In the genomic region with DNA sequence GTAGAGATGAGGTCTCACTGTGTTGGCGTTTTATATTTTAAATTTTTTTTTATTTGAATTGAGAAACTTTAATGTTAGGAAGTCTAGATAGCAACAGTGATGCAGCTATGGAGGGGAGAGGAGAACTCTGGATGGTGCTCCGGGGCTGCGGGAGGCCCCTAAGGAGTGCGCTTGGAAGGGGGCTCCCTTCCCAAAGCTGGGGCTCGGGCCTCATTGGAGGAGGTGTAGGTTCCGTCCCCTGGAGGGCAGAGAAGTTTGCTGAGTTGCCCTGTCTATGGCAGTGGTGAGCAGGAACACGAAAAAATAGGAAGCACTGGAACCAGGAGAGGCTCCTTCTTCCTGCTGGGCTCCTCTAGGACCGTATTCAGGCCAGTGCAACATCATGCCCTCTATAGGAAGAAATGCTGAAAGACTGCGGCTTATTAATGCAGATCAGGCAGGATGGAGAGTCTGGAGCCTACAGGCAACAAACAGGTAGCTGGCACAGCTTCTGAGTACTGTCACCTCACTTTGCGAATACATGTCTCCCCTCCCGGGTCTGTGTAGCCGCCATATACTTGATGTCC, we compare ENCODE assay signal across 9 cellular contexts. TPM values are rescaled to one million over a fixed set of nuclear protein-coding genes. Genes with fewer than 3 reads are reported as not detected.
DNase-seq lines count a peak whose midpoint lies in the region; ATAC-seq and TF ChIP-seq lines count a peak whose summit lies in the region.
"Had no signal": no experiment of that assay in that cellular context is flagged by ENCODE, and none has a peak within 500 bp of the region (broad histone marks: within the 10 kb centered on the region; RNA-seq: fewer than 3 reads in every experiment).

No MANE protein-coding gene starts in this region.

- no peak for TF ChIP-seq POLR2A in gastrocnemius medialis (IDR thresholded peaks at IDR 0.05)

- CTCF ChIA-PET in BJ (lab: Yijun Ruan, JAX): interaction anchor here (0.9 to 2.6 kb wide), 9 partner anchors 8 to 149 kb away, joined by 3 to 11 read pairs (median 3); a partner anchor contains a TSS
- CTCF ChIA-PET in HEK293T (lab: Yijun Ruan, JAX): interaction anchor here (0.8 to 2.0 kb wide), 3 partner anchors 21 to 109 kb away, joined by 3 to 9 read pairs (median 5); no protein-coding TSS in a partner anchor

- no peaks in the 10 kb centered on the region for H3K9me3 ChIP-seq in left lung
- H3K9me3 ChIP-seq in gastrocnemius medialis: no peaks in the 10 kb centered on the region
- H3K9me3 ChIP-seq: SJCRH30 had no signal

- no peak for DNase-seq in BJ (ENCODE audit: low read depth)
- DNase-seq in HEK293T (ENCODE audit: extremely low spot score): peak; percentile 56
- peak; percentile 48 for DNase-seq in amniotic epithelial cell (ENCODE audit: low read depth)
- DNase-seq in left lung: no peak
- DNase-seq in posterior cingulate gyrus: no peak
- no peak for DNase-seq in MV-4-11 (lab: John Stamatoyannopoulos, UW)
- DNase-seq in gastrocnemius medialis: no peak
- DNase-seq in stimulated activated CD4-positive, alpha-beta T cell treated with anti-CD3 and anti-CD28 coated beads, Interleukin-1b, Interleukin-23, amount 100 ng/mL, for 48 hours: no peak

- in situ Hi-C loops in gastrocnemius medialis (cut with MboI; ENCODE audit: low sequenced_read_pairs in 4 of 4): no loop called here

- H3K27ac ChIP-seq in left lung: no peak overlapping the region
- H3K27ac ChIP-seq in gastrocnemius medialis: no peak overlapping the region
- H3K27ac ChIP-seq: SJCRH30 had no signal

- no peaks in the 10 kb centered on the region for H3K4me1 ChIP-seq in left lung
- no peaks in the 10 kb centered on the region for H3K4me1 ChIP-seq in gastrocnemius medialis
- H3K4me1 ChIP-seq: SJCRH30 had no signal

- H3K27me3 ChIP-seq in BJ (ENCODE audit: control insufficient read depth, insufficient read depth, low read length) (no peaks in the 10 kb centered on the region; the same call in 1 of the 2 replicates), left lung (no peaks in the 10 kb centered on the region), gastrocnemius medialis (peaks cover 0 to 4% (median 2%) of the 10 kb centered on the region in 3 donors)
- H3K27me3 ChIP-seq: SJCRH30 had no signal

- intact Hi-C loops in left lung (cut with DNase I) (no loop called here), posterior cingulate gyrus (cut with DNase I) (no loop called here), gastrocnemius medialis (cut with DNase I; ENCODE audit: low total_unique reads) (no loop called here)

- POLR2A ChIA-PET in BJ (lab: Charles Lee) (interaction anchor here (0.6 kb wide), 1 partner anchor 33 kb away, joined by 4 read pairs; no protein-coding TSS in a partner anchor), HEK293T (lab: Yijun Ruan, JAX) (interaction anchor here (0.6 to 2.1 kb wide), 3 partner anchors 36 to 76 kb away, joined by 3 to 9 read pairs (median 5); no protein-coding TSS in a partner anchor)

- H3K4me3 ChIP-seq in BJ (ENCODE audit: low read depth, low read length) (no peak overlapping the region), left lung (no peak overlapping the region), gastrocnemius medialis (no peak overlapping the region)
- H3K4me3 ChIP-seq: SJCRH30 had no signal

- TF ChIP-seq CTCF in BJ (IDR thresholded peaks at IDR 0.05; ENCODE audit: insufficient read depth, low read depth, low read length) (peak; percentile 64), left lung (IDR thresholded peaks at IDR 0.05) (no peak), gastrocnemius medialis (IDR thresholded peaks at IDR 0.05 in 4 of 5, conservative IDR thresholded peaks at IDR 0.05 in 1 of 5) (no peak)

- peak; percentile 57 for ATAC-seq in left lung
- ATAC-seq in gastrocnemius medialis: no peak

- H3K36me3 ChIP-seq in BJ (ENCODE audit: control insufficient read depth, insufficient read depth, low read length): peaks cover 4% of the 10 kb centered on the region
- no peaks in the 10 kb centered on the region for H3K36me3 ChIP-seq in left lung
- H3K36me3 ChIP-seq in gastrocnemius medialis: no peaks in the 10 kb centered on the region
- H3K36me3 ChIP-seq: SJCRH30 had no signal

TF ChIP-seq in HEK293T, 16 proteins besides CTCF, POLR2A, EP300 and RAD21:
- TF ChIP-seq ARNT (IDR thresholded peaks at IDR 0.05) (no peak), LEF1 (IDR thresholded peaks at IDR 0.05; ENCODE audit: borderline replicate concordance) (no peak), L3MBTL2 (conservative IDR thresholded peaks at IDR 0.05) (no peak), SP1 (IDR thresholded peaks at IDR 0.05) (no peak), FOXK2 (IDR thresholded peaks at IDR 0.05) (no peak), TARDBP (IDR thresholded peaks at IDR 0.05) (no peak), FOXA1 (IDR thresholded peaks at IDR 0.05) (no peak), HDGF (IDR thresholded peaks at IDR 0.05; ENCODE audit: borderline replicate concordance) (no peak), ELF4 (IDR thresholded peaks at IDR 0.05) (no peak)
- TF ChIP-seq, protein P1, sequence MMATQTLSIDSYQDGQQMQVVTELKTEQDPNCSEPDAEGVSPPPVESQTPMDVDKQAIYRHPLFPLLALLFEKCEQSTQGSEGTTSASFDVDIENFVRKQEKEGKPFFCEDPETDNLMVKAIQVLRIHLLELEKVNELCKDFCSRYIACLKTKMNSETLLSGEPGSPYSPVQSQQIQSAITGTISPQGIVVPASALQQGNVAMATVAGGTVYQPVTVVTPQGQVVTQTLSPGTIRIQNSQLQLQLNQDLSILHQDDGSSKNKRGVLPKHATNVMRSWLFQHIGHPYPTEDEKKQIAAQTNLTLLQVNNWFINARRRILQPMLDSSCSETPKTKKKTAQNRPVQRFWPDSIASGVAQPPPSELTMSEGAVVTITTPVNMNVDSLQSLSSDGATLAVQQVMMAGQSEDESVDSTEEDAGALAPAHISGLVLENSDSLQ (IDR thresholded peaks at IDR 0.05): no peak

RNA-seq across cellular contexts. Expression of a gene that starts 16.1 kb away (rescaled TPM):
- 25.2 and 36.4 TPM in 2 replicates for polyA plus RNA-seq in BJ (2011; rRNA removed)
- polyA minus RNA-seq in BJ (2011; rRNA and poly(A)+ RNA removed): 26.4 and 28.5 TPM in 2 replicates
- total RNA-seq in left lung: 1 to 10 TPM in 1 of 2 donors, under 1 TPM in 1; 0.32 to 5.5 TPM
- total RNA-seq in gastrocnemius medialis: 1 to 10 TPM in 1 of 4 donors, under 1 TPM in 2, not detected in 1; 0.05 to 1.3 (median 0.18) TPM

Comparison
In these comparisons a context has a peak if more than half of its experiments do, and no peak if none do; other contexts are left out.
1. DNase-seq: peak in HEK293T (single experiment) and amniotic epithelial cell (single experiment); none in BJ (single experiment), left lung (0 of 2), posterior cingulate gyrus (0 of 10), MV-4-11 (single experiment), gastrocnemius medialis (0 of 2) and stimulated activated CD4-positive, alpha-beta T cell treated with anti-CD3 and anti-CD28 coated beads, Interleukin-1b, Interleukin-23, amount 100 ng/mL, for 48 hours (single experiment).